In genomic region chr2:56444339-56444738, GRCh38 we compare ENCODE assay signal across 12 cellular contexts.
DNase-seq lines count a peak whose midpoint lies in the region; ATAC-seq and TF ChIP-seq lines count a peak whose summit lies in the region.
"Had no signal": no experiment of that assay in that cellular context is flagged by ENCODE, and none has a peak within 500 bp of the region (broad histone marks: within the 10 kb centered on the region; RNA-seq: fewer than 3 reads in every experiment).

No MANE protein-coding gene starts in this region.

- no peak overlapping the region for H3K4me3 Mint-ChIP-seq in glutamatergic neuron (ENCODE audit: unreplicated experiment)
- H3K4me3 Mint-ChIP-seq: T-helper 2 cell treated with Interferon-gamma antibody and Interleukin-4, amounts not matched to agents 5 μg/mL and 100 μg/mL, for 36 hours had no signal

- H3K27me3 ChIP-seq in heart left ventricle: no peaks in the 10 kb centered on the region
- H3K27me3 ChIP-seq: esophagus muscularis mucosa had no signal

- no peaks in the 10 kb centered on the region for H3K4me1 ChIP-seq in heart left ventricle
- H3K4me1 ChIP-seq: esophagus muscularis mucosa had no signal

- ATAC-seq in heart left ventricle (peak in 2 of 4 donors; percentile 31 to 34), HG03342 (IDR thresholded peaks at IDR 0.05; ENCODE audit: unreplicated experiment) (no peak), GM21529 (IDR thresholded peaks at IDR 0.05; ENCODE audit: unreplicated experiment) (no peak)

- TF ChIP-seq POLR2A in heart left ventricle (IDR thresholded peaks at IDR 0.05): no peak

- no peaks in the 10 kb centered on the region for H3K27me3 Mint-ChIP-seq in glutamatergic neuron (ENCODE audit: unreplicated experiment)

- H3K9me3 Mint-ChIP-seq in glutamatergic neuron (ENCODE audit: unreplicated experiment): no peaks in the 10 kb centered on the region

- peaks cover 0 to 3% (median 0%) of the 10 kb centered on the region in 12 donors for H3K9me3 ChIP-seq in heart left ventricle
- H3K9me3 ChIP-seq: esophagus muscularis mucosa, thoracic aorta had no signal

- intact Hi-C loops in heart left ventricle (cut with DNase I): no loop called here
- intact Hi-C loops in cardiac septum (cut with DNase I): no loop called here

- H3K4me3 ChIP-seq in heart left ventricle: no peak overlapping the region
- no peak overlapping the region for H3K4me3 ChIP-seq in fibroblast of pulmonary artery (replicated peaks; ENCODE audit: low read depth, low read length)
- H3K4me3 ChIP-seq: esophagus muscularis mucosa, thoracic aorta had no signal

- 73 to 88% (median 78%) methylated on average over 4 of the region's 4 CpGs for WGBS in heart left ventricle, 4 donors

- DNase-seq in heart left ventricle: peak in 3 of 5 donors; percentile 26 to 43 (median 34)
- DNase-seq in cardiac septum (ENCODE audit: low spot score): no peak
- DNase-seq in NCI-H446 treated with DMSO at 0.1 percent for 48 hours (lab: John Stamatoyannopoulos, UW): peak; percentile 51
- DNase-seq in fibroblast of pulmonary artery (ENCODE audit: low read depth): peak; percentile 1
- DNase-seq in activated CD4-positive, CD25-positive, alpha-beta regulatory T cell (lab: John Stamatoyannopoulos, UW): no peak
- DNase-seq in glutamatergic neuron: no peak
- DNase-seq: AML-193 had no signal

- no peaks in the 10 kb centered on the region for H3K36me3 Mint-ChIP-seq in glutamatergic neuron (ENCODE audit: unreplicated experiment)

- TF ChIP-seq CTCF in heart left ventricle (IDR thresholded peaks at IDR 0.05) (no peak), fibroblast of pulmonary artery (IDR thresholded peaks at IDR 0.05; ENCODE audit: low read length, missing control alignments) (no peak), glutamatergic neuron (IDR thresholded peaks at IDR 0.05; ENCODE audit: partially characterized antibody, unreplicated experiment) (no peak)

- H3K36me3 ChIP-seq in heart left ventricle: no peaks in the 10 kb centered on the region
- H3K36me3 ChIP-seq: esophagus muscularis mucosa, thoracic aorta had no signal

- peaks cover 5% of the 10 kb centered on the region for H3K4me1 Mint-ChIP-seq in glutamatergic neuron (ENCODE audit: low read depth, unreplicated experiment)

- H3K27ac Mint-ChIP-seq in glutamatergic neuron (ENCODE audit: unreplicated experiment): no peak overlapping the region
- H3K27ac Mint-ChIP-seq: T-helper 2 cell treated with Interferon-gamma antibody and Interleukin-4, amounts not matched to agents 5 μg/mL and 100 μg/mL, for 36 hours had no signal

- H3K27ac ChIP-seq in heart left ventricle: no peak overlapping the region
- H3K27ac ChIP-seq: esophagus muscularis mucosa, thoracic aorta had no signal

Comparison
In these comparisons a context has a peak if more than half of its experiments do, and no peak if none do; other contexts are left out.
1. DNase-seq: peak in heart left ventricle (3 of 5), NCI-H446 treated with DMSO at 0.1 percent for 48 hours (single experiment) and fibroblast of pulmonary artery (single experiment); none in cardiac septum (single experiment), activated CD4-positive, CD25-positive, alpha-beta regulatory T cell (0 of 4) and glutamatergic neuron (single experiment).